9 cellular contexts compared by ENCODE assay signal in genomic region chr11:2380807-2381350, GRCh38. TPM values are rescaled to one million over a fixed set of nuclear protein-coding genes. Genes with fewer than 3 reads are reported as not detected.
DNase-seq lines count a peak whose midpoint lies in the region; ATAC-seq and TF ChIP-seq lines count a peak whose summit lies in the region.
"Had no signal": no experiment of that assay in that cellular context is flagged by ENCODE, and none has a peak within 500 bp of the region (broad histone marks: within the 10 kb centered on the region; RNA-seq: fewer than 3 reads in every experiment).

No MANE protein-coding gene starts in this region.

- peak overlapping the region; percentile 59 to 73 for H3K4me3 Mint-ChIP-seq in CD14-positive monocyte
- H3K4me3 Mint-ChIP-seq in activated CD4-positive, alpha-beta memory T cell treated with anti-CD3 and anti-CD28 coated beads for 36 hours, result no peak overlapping the region
- no peak overlapping the region for H3K4me3 Mint-ChIP-seq in T-helper 2 cell treated with Interferon-gamma antibody and Interleukin-4, amounts not matched to agents 5 μg/mL and 100 μg/mL, for 36 hours

- DNase-seq in CD14-positive monocyte (ENCODE audit: low spot score) (peak; percentile 84), NOMO-1 treated with dmso at 0.1 percent for 144 hours (lab: John Stamatoyannopoulos, UW; ENCODE audit: unreplicated experiment) (peak; percentile 36), fibroblast of gingiva (ENCODE audit: low read depth) (peak; percentile 26), nucleus accumbens (lab: John Stamatoyannopoulos, UW) (peak in 34 of 56 donors; percentile 19 to 72 (median 46)), HUDEP-2 (lab: John Stamatoyannopoulos, UW; ENCODE audit: unreplicated experiment in 76 of 76) (no peak)
- no peak for DNase-seq in activated CD4-positive, alpha-beta memory T cell treated with anti-CD3 and anti-CD28 coated beads for 36 hours
- no peak for DNase-seq in T-helper 2 cell treated with Interferon-gamma antibody and Interleukin-4, amounts not matched to agents 5 μg/mL and 100 μg/mL, for 36 hours (ENCODE audit: low spot score)
- DNase-seq: GDM1 had no signal

- ATAC-seq in HG02840 (IDR thresholded peaks at IDR 0.05; ENCODE audit: low FRiP score, unreplicated experiment), result no peak

- peaks cover 3 to 8% of the 10 kb centered on the region in 2 donors for H3K36me3 Mint-ChIP-seq in CD14-positive monocyte
- peaks cover 7% of the 10 kb centered on the region for H3K36me3 Mint-ChIP-seq in activated CD4-positive, alpha-beta memory T cell treated with anti-CD3 and anti-CD28 coated beads for 36 hours
- H3K36me3 Mint-ChIP-seq in T-helper 2 cell treated with Interferon-gamma antibody and Interleukin-4, amounts not matched to agents 5 μg/mL and 100 μg/mL, for 36 hours (ENCODE audit: low read depth), result peaks cover 6% of the 10 kb centered on the region

- peaks cover 56% of the 10 kb centered on the region for H3K4me1 Mint-ChIP-seq in CD14-positive monocyte
- peaks cover 39% of the 10 kb centered on the region for H3K4me1 Mint-ChIP-seq in activated CD4-positive, alpha-beta memory T cell treated with anti-CD3 and anti-CD28 coated beads for 36 hours (ENCODE audit: low read depth)
- H3K4me1 Mint-ChIP-seq in T-helper 2 cell treated with Interferon-gamma antibody and Interleukin-4, amounts not matched to agents 5 μg/mL and 100 μg/mL, for 36 hours (ENCODE audit: low read depth), result peaks cover 27% of the 10 kb centered on the region

- peaks cover 0 to 3% (median 0%) of the 10 kb centered on the region in 7 donors for H3K9me3 Mint-ChIP-seq in CD14-positive monocyte
- no peaks in the 10 kb centered on the region for H3K9me3 Mint-ChIP-seq in activated CD4-positive, alpha-beta memory T cell treated with anti-CD3 and anti-CD28 coated beads for 36 hours
- H3K9me3 Mint-ChIP-seq in T-helper 2 cell treated with Interferon-gamma antibody and Interleukin-4, amounts not matched to agents 5 μg/mL and 100 μg/mL, for 36 hours, result no peaks in the 10 kb centered on the region

- H3K27me3 Mint-ChIP-seq in CD14-positive monocyte (ENCODE audit: low read depth in 3 of 3), result peaks cover 15 to 23% (median 17%) of the 10 kb centered on the region in 3 donors
- H3K27me3 Mint-ChIP-seq in activated CD4-positive, alpha-beta memory T cell treated with anti-CD3 and anti-CD28 coated beads for 36 hours, result no peaks in the 10 kb centered on the region
- no peaks in the 10 kb centered on the region for H3K27me3 Mint-ChIP-seq in T-helper 2 cell treated with Interferon-gamma antibody and Interleukin-4, amounts not matched to agents 5 μg/mL and 100 μg/mL, for 36 hours (ENCODE audit: low read depth)

- CTCF ChIA-PET in activated CD4-positive, alpha-beta memory T cell treated with anti-CD3 and anti-CD28 coated beads for 36 hours (lab: Charles Lee), result no interaction called here

- peak overlapping the region; percentile 48 to 94 (median 81) for H3K27ac Mint-ChIP-seq in CD14-positive monocyte
- no peak overlapping the region for H3K27ac Mint-ChIP-seq in activated CD4-positive, alpha-beta memory T cell treated with anti-CD3 and anti-CD28 coated beads for 36 hours
- H3K27ac Mint-ChIP-seq in T-helper 2 cell treated with Interferon-gamma antibody and Interleukin-4, amounts not matched to agents 5 μg/mL and 100 μg/mL, for 36 hours, result no peak overlapping the region

- POLR2A ChIA-PET in activated CD4-positive, alpha-beta memory T cell treated with anti-CD3 and anti-CD28 coated beads for 36 hours (lab: Charles Lee), result no interaction called here

- no peak for TF ChIP-seq CTCF in CD14-positive monocyte (IDR thresholded peaks at IDR 0.05)

- intact Hi-C loops in CD14-positive monocyte (cut with micrococcal nuclease), result no loop called here
- intact Hi-C loops in activated CD4-positive, alpha-beta memory T cell treated with anti-CD3 and anti-CD28 coated beads for 36 hours (cut with micrococcal nuclease), result no loop called here

RNA-seq across cellular contexts. Expression of gene CD81, which starts 3.8 kb away (rescaled TPM):
- 10 to 100 TPM in 1 of 2 donors, 1 to 10 TPM in 1; 3.2 to 12.3 TPM for polyA plus RNA-seq in CD14-positive monocyte
- 100 to 1,000 TPM; 177 to 178 TPM for total RNA-seq in activated CD4-positive, alpha-beta memory T cell treated with anti-CD3 and anti-CD28 coated beads for 36 hours

RNA-seq across cellular contexts. Expression of gene TSSC4, which starts 19.7 kb away (rescaled TPM):
- 10 to 100 TPM; 52.0 to 74.6 TPM for polyA plus RNA-seq in CD14-positive monocyte
- 10 to 100 TPM; 33.8 to 40.2 TPM for total RNA-seq in activated CD4-positive, alpha-beta memory T cell treated with anti-CD3 and anti-CD28 coated beads for 36 hours

Comparison
In these comparisons a context has a peak if more than half of its experiments do, and no peak if none do; other contexts are left out.
1. DNase-seq: peak in CD14-positive monocyte (single experiment), NOMO-1 treated with dmso at 0.1 percent for 144 hours (single experiment), fibroblast of gingiva (single experiment) and nucleus accumbens (34 of 56); none in activated CD4-positive, alpha-beta memory T cell treated with anti-CD3 and anti-CD28 coated beads for 36 hours (single experiment), T-helper 2 cell treated with Interferon-gamma antibody and Interleukin-4, amounts not matched to agents 5 μg/mL and 100 μg/mL, for 36 hours (single experiment) and HUDEP-2 (0 of 76).
2. H3K27ac Mint-ChIP-seq: peak in CD14-positive monocyte (7 of 7); none in activated CD4-positive, alpha-beta memory T cell treated with anti-CD3 and anti-CD28 coated beads for 36 hours (single experiment) and T-helper 2 cell treated with Interferon-gamma antibody and Interleukin-4, amounts not matched to agents 5 μg/mL and 100 μg/mL, for 36 hours (single experiment).
3. H3K4me3 Mint-ChIP-seq: peak in CD14-positive monocyte (2 of 2); none in activated CD4-positive, alpha-beta memory T cell treated with anti-CD3 and anti-CD28 coated beads for 36 hours (single experiment) and T-helper 2 cell treated with Interferon-gamma antibody and Interleukin-4, amounts not matched to agents 5 μg/mL and 100 μg/mL, for 36 hours (single experiment).